In genomic region chr10:130472236-130472635, GRCh38 we compare ENCODE assay signal across 27 cellular contexts.
"Had no signal": no experiment of that assay in that cellular context is flagged by ENCODE, and none has a peak within 500 bp of the region (broad histone marks: within the 10 kb centered on the region; RNA-seq: fewer than 3 reads in every experiment).

No MANE protein-coding gene starts in this region.

- H3K27me3 Mint-ChIP-seq: stimulated activated naive CD8-positive, alpha-beta T cell treated with anti-CD3 and anti-CD28 coated beads, Interleukin-15, Interleukin-2, amounts not matched to agents 100 ng/mL and 50 ng/mL, for 24 hours had no signal

- H3K36me3 ChIP-seq: left ventricle myocardium inferior, pancreas, prostate gland, spleen, suprapubic skin, thoracic aorta, tibial artery, upper lobe of right lung had no signal

- ATAC-seq: mucosa of descending colon; naive thymus-derived CD4-positive, alpha-beta T cell; natural killer cell treated with Interleukin-12 subunit alpha and Interleukin-12 subunit beta and Interleukin-15 and Interleukin-18, amount 100 ng/mL, for 72 hours; pancreas; right cardiac atrium; sciatic nerve; stimulated activated effector memory CD8-positive, alpha-beta T cell treated with anti-CD3 and anti-CD28 coated beads, Interleukin-12 subunit alpha, Interleukin-12 subunit beta, amount 100 ng/mL, for 72 hours; upper lobe of right lung had no signal

- H3K4me3 Mint-ChIP-seq: naive thymus-derived CD4-positive, alpha-beta T cell; natural killer cell treated with Interleukin-12 subunit alpha and Interleukin-12 subunit beta and Interleukin-15 and Interleukin-18, amount 100 ng/mL, for 72 hours; neural crest cell; stimulated activated effector memory CD8-positive, alpha-beta T cell treated with anti-CD3 and anti-CD28 coated beads, Interleukin-12 subunit alpha, Interleukin-12 subunit beta, amount 100 ng/mL, for 72 hours; stimulated activated naive CD8-positive, alpha-beta T cell treated with anti-CD3 and anti-CD28 coated beads, Interleukin-15, Interleukin-2, amounts not matched to agents 100 ng/mL and 50 ng/mL, for 24 hours had no signal

- H3K27ac ChIP-seq: hepatocyte, left ventricle myocardium inferior, pancreas, prostate gland, spleen, suprapubic skin, thoracic aorta, tibial artery, upper lobe of right lung had no signal

- DNase-seq: left ventricle myocardium inferior; mesendoderm; midbrain; mucosa of descending colon; naive thymus-derived CD4-positive, alpha-beta T cell; nucleus accumbens; pancreas; right cardiac atrium; small intestine; spleen; stimulated activated CD4-positive, alpha-beta T cell treated with anti-CD3 and anti-CD28 coated beads, Interleukin-4, amount 100 ng/mL, for 24 hours; stimulated activated naive CD4-positive, alpha-beta T cell; trophoblast cell had no signal

- H3K27me3 ChIP-seq: hepatocyte, pancreas, tibial artery, upper lobe of right lung had no signal

- H3K4me1 ChIP-seq: left ventricle myocardium inferior, pancreas, prostate gland, spleen, suprapubic skin, tibial artery, upper lobe of right lung had no signal

- H3K36me3 Mint-ChIP-seq: naive thymus-derived CD4-positive, alpha-beta T cell; natural killer cell treated with Interleukin-12 subunit alpha and Interleukin-12 subunit beta and Interleukin-15 and Interleukin-18, amount 100 ng/mL, for 72 hours; stimulated activated effector memory CD8-positive, alpha-beta T cell treated with anti-CD3 and anti-CD28 coated beads, Interleukin-12 subunit alpha, Interleukin-12 subunit beta, amount 100 ng/mL, for 72 hours had no signal

- H3K9me3 ChIP-seq: pancreas, prostate gland had no signal

- H3K4me3 ChIP-seq: hepatocyte, left ventricle myocardium inferior, lung, mucosa of descending colon, pancreas, prostate gland, spleen, suprapubic skin, thoracic aorta, tibial artery, upper lobe of right lung had no signal

- H3K4me1 Mint-ChIP-seq: naive thymus-derived CD4-positive, alpha-beta T cell; neural crest cell; stimulated activated effector memory CD8-positive, alpha-beta T cell treated with anti-CD3 and anti-CD28 coated beads, Interleukin-12 subunit alpha, Interleukin-12 subunit beta, amount 100 ng/mL, for 72 hours had no signal

- FAIRE-seq: keratinocyte, pancreas, small intestine, urothelium cell line had no signal
